ENCODE assay signal across 1 cellular context in the genomic region with DNA sequence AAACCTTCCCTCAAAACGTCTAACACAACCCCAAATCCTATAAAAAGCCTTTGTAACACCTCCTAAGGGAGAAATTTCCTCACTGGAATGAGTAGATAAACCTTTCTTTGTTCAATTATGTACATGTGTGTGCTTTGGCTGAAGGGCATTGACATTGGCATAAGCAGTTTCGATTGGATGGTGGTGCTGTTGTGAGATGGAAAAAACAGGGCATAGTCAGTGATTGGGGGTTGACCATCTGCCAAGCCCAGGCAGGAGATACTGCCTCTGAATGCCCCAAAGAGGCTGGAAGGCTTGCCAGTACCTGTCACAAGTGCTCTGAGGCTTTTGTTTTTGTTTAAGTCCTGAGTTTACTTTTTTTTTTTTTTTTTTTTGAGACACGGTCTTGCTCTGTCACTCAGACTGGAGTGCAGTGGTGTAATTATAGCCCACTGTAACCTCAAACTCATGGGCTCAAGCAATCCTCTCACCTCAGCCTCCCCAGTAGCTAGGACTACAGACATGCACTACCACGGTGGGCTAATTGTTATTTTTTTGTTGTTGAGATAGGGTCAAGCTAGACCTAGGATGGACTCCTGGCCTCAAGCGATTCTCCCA.
A peak's percentile ranks its signal among the peaks of the same experiment; 100 is the strongest.
TF ChIP-seq lines count a peak whose summit lies in the region.

No MANE protein-coding gene starts in this region.

TF ChIP-seq in HepG2, 621 proteins besides CTCF, POLR2A, EP300 and RAD21:
- TF ChIP-seq ZFAT (CRISPR knock-in tag; conservative IDR thresholded peaks at IDR 0.05): peak; percentile 94
- TF ChIP-seq, protein P1, sequence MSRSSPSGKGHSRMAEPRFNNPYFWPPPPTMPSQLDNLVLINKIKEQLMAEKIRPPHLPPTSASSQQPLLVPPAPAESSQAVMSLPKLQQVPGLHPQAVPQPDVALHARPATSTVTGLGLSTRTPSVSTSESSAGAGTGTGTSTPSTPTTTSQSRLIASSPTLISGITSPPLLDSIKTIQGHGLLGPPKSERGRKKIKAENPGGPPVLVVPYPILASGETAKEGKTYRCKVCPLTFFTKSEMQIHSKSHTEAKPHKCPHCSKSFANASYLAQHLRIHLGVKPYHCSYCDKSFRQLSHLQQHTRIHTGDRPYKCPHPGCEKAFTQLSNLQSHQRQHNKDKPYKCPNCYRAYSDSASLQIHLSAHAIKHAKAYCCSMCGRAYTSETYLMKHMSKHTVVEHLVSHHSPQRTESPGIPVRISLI (CRISPR knock-in tag; IDR thresholded peaks at IDR 0.05; ENCODE audit: borderline replicate concordance): peak; percentile 65
- 0 out of 2 replicates have a peak, but pooled peaks have one; percentile 6 for TF ChIP-seq FOXA3 (CRISPR knock-in tag; IDR thresholded peaks at IDR 0.05)
- TF ChIP-seq, protein P2, sequence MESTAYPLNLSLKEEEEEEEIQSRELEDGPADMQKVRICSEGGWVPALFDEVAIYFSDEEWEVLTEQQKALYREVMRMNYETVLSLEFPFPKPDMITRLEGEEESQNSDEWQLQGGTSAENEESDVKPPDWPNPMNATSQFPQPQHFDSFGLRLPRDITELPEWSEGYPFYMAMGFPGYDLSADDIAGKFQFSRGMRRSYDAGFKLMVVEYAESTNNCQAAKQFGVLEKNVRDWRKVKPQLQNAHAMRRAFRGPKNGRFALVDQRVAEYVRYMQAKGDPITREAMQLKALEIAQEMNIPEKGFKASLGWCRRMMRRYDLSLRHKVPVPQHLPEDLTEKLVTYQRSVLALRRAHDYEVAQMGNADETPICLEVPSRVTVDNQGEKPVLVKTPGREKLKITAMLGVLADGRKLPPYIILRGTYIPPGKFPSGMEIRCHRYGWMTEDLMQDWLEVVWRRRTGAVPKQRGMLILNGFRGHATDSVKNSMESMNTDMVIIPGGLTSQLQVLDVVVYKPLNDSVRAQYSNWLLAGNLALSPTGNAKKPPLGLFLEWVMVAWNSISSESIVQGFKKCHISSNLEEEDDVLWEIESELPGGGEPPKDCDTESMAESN (CRISPR knock-in tag; conservative IDR thresholded peaks at IDR 0.05): no peak
- TF ChIP-seq ZNF703 (CRISPR knock-in tag; IDR thresholded peaks at IDR 0.05; ENCODE audit: borderline replicate concordance): no peak
TF ChIP-seq in HepG2: peak in this region for 3.
